In genomic region chr11:93831343-93832082, GRCh38 we compare ENCODE assay signal across 3 cellular contexts.
A peak's percentile ranks its signal among the peaks of the same experiment; 100 is the strongest.
TF ChIP-seq lines count a peak whose summit lies in the region.

No MANE protein-coding gene starts in this region.

TF ChIP-seq in GM23338, 12 proteins besides CTCF, POLR2A, EP300 and RAD21:
- TF ChIP-seq STAT1 (IDR thresholded peaks at IDR 0.05; ENCODE audit: unreplicated experiment) (no peak), EZH2 (IDR thresholded peaks at IDR 0.05; ENCODE audit: low read depth, unreplicated experiment) (no peak), ZNF331 (CRISPR knock-in tag; IDR thresholded peaks at IDR 0.05; ENCODE audit: low read depth) (no peak), CREB1 (CRISPR knock-in tag; IDR thresholded peaks at IDR 0.05; ENCODE audit: low read depth) (no peak), POLR2AphosphoS5 (IDR thresholded peaks at IDR 0.05; ENCODE audit: low read depth) (no peak)

TF ChIP-seq in HCT116, 20 proteins besides CTCF, POLR2A, EP300 and RAD21:
- TF ChIP-seq CEBPB (IDR thresholded peaks at IDR 0.05; ENCODE audit: low read depth) (0 out of 2 replicates have a peak, but pooled peaks have one; percentile 23), ZNF274 (IDR thresholded peaks at IDR 0.05; ENCODE audit: low read depth, low read length) (no peak)

TF ChIP-seq in K562, 482 proteins besides CTCF, POLR2A, EP300 and RAD21:
- TF ChIP-seq CEBPG (CRISPR knock-in tag; IDR thresholded peaks at IDR 0.05) (no peak), CEBPG (tag; conservative IDR thresholded peaks at IDR 0.05 in 1 of 2, IDR thresholded peaks at IDR 0.05 in 1 of 2) (peak; percentile 30 to 49; a peak in 1 of 4 replicates), MCM7 (IDR thresholded peaks at IDR 0.05) (no peak)
